ENCODE assay signal across 15 cellular contexts in genomic region chr6:83593395-83593785, GRCh38.
"Had no signal": no experiment of that assay in that cellular context is flagged by ENCODE, and none has a peak within 500 bp of the region (broad histone marks: within the 10 kb centered on the region; RNA-seq: fewer than 3 reads in every experiment).

No MANE protein-coding gene starts in this region.

- H3K4me3 ChIP-seq: esophagus muscularis mucosa, heart right ventricle, left lung, sigmoid colon, tibial artery had no signal

- H3K9me3 ChIP-seq: esophagus muscularis mucosa, heart right ventricle, left lung, sigmoid colon, tibial artery had no signal

- H3K27me3 ChIP-seq: esophagus muscularis mucosa, heart right ventricle, left lung, sigmoid colon, tibial artery had no signal

- ATAC-seq: heart right ventricle had no signal

- DNase-seq: activated B cell treated with CpG ODN at 0.5 μM for 24 hours; activated CD4-positive, alpha-beta memory T cell treated with anti-CD3 and anti-CD28 coated beads, Interleukin-2, amount 10 ng/mL, durations not matched to agents 7 days and 5 days; activated CD4-positive, alpha-beta T cell treated with anti-CD3 and anti-CD28 coated beads for 48 hours; activated CD8-positive, alpha-beta memory T cell treated with anti-CD3 and anti-CD28 coated beads, Interleukin-2, amount 10 ng/mL, durations not matched to agents 7 days and 5 days; activated naive CD4-positive, alpha-beta T cell; activated naive CD8-positive, alpha-beta T cell treated with anti-CD3 and anti-CD28 coated beads for 36 hours; amniotic stem cell; effector memory CD4-positive, alpha-beta T cell; heart right ventricle; midbrain; sigmoid colon; stimulated activated naive CD4-positive, alpha-beta T cell treated with Interleukin-2 at 50 U/mL for 16 hours; tibial artery had no signal

- H3K4me1 ChIP-seq: esophagus muscularis mucosa, sigmoid colon, tibial artery had no signal

- H3K27ac ChIP-seq: esophagus muscularis mucosa, heart right ventricle, left lung, sigmoid colon, tibial artery had no signal

- H3K36me3 ChIP-seq: esophagus muscularis mucosa, heart right ventricle, left lung, sigmoid colon, tibial artery had no signal
